Comparison of ENCODE assay signal across 14 cellular contexts in the genomic region with DNA sequence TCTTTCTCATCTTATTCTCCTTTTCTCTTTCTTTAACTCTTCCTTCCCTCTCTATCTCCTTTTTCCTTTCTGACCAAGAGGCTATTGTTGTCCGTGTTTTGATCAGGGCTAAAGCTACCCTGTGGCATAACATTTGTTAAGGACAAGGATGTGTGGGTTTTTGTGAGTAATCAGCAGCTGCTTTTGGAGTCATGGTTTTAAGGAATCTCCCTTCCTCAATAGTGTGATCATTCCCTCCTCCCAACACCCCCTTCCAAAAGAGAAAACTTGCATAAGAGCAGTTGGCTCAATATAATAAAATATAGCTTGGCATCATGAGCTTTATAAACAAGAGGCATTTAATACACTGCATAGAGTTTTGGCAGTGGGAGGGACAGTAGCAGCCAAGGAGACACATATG.
DNase-seq lines count a peak whose midpoint lies in the region; ATAC-seq and TF ChIP-seq lines count a peak whose summit lies in the region.
"Had no signal": no experiment of that assay in that cellular context is flagged by ENCODE, and none has a peak within 500 bp of the region (broad histone marks: within the 10 kb centered on the region; RNA-seq: fewer than 3 reads in every experiment).

No MANE protein-coding gene starts in this region.

- WGBS in testis, 2 donors: 42 to 56% methylated on average over 1 of the region's 1 CpG

- TF ChIP-seq CTCF in astrocyte of the spinal cord (IDR thresholded peaks at IDR 0.05; ENCODE audit: low read depth, low read length) (no peak), testis (IDR thresholded peaks at IDR 0.05) (no peak)

- no peak overlapping the region for H3K27ac ChIP-seq in testis
- H3K27ac ChIP-seq: left ventricle myocardium inferior, Peyer's patch had no signal

- no peaks in the 10 kb centered on the region for H3K4me1 ChIP-seq in testis
- H3K4me1 ChIP-seq: left ventricle myocardium inferior, Peyer's patch had no signal

- no peak for TF ChIP-seq POLR2A in testis (IDR thresholded peaks at IDR 0.05)

- ATAC-seq in GM18861 (IDR thresholded peaks at IDR 0.05; ENCODE audit: unreplicated experiment): no peak
- ATAC-seq: activated CD4-positive, CD25-positive, alpha-beta regulatory T cell treated with anti-CD3 and anti-CD28 coated beads, Interleukin-2, amount 50 U/mL, for 24 hours had no signal

- in situ Hi-C loops in astrocyte of the spinal cord (cut with HindIII; ENCODE audit: low sequenced_read_pairs): no loop called here

- H3K4me3 ChIP-seq in astrocyte of the spinal cord (ENCODE audit: low read depth, low read length) (no peak overlapping the region), testis (no peak overlapping the region)
- H3K4me3 ChIP-seq: left ventricle myocardium inferior, Peyer's patch had no signal

- intact Hi-C loops in testis (cut with DNase I; ENCODE audit: low total_unique reads): no loop called here

- H3K9me3 ChIP-seq in testis: no peaks in the 10 kb centered on the region
- H3K9me3 ChIP-seq: left ventricle myocardium inferior, Peyer's patch had no signal

- no peaks in the 10 kb centered on the region for H3K36me3 ChIP-seq in testis (ENCODE audit: low read depth, missing control alignments)
- H3K36me3 ChIP-seq: left ventricle myocardium inferior, Peyer's patch had no signal

- H3K27me3 ChIP-seq in testis: no peaks in the 10 kb centered on the region
- H3K27me3 ChIP-seq: Peyer's patch had no signal

- DNase-seq in NCI-H1694 treated with DMSO at 0.1 percent for 48 hours (lab: John Stamatoyannopoulos, UW): peak; percentile 22
- no peak for DNase-seq in NCI-H1694 (lab: John Stamatoyannopoulos, UW)
- DNase-seq in astrocyte of the spinal cord (ENCODE audit: low read depth, low spot score): peak; percentile 45
- DNase-seq in glomerular visceral epithelial cell (ENCODE audit: extremely low spot score): peak; percentile 15
- no peak for DNase-seq in NOMO-1 treated with DMSO at 0.1 percent for 48 hours (lab: John Stamatoyannopoulos, UW; ENCODE audit: unreplicated experiment)
- DNase-seq in testis: no peak
- DNase-seq in GOT3 (lab: John Stamatoyannopoulos, UW): no peak
- DNase-seq: 8988T; activated naive CD4-positive, alpha-beta T cell treated with anti-CD3 and anti-CD28 coated beads for 36 hours; NCI-H526 treated with DMSO at 0.1 percent for 48 hours; Peyer's patch had no signal

Comparison
In these comparisons a context has a peak if more than half of its experiments do, and no peak if none do; other contexts are left out.
1. DNase-seq: peak in NCI-H1694 treated with DMSO at 0.1 percent for 48 hours (single experiment), astrocyte of the spinal cord (single experiment) and glomerular visceral epithelial cell (single experiment); none in NCI-H1694 (single experiment), NOMO-1 treated with DMSO at 0.1 percent for 48 hours (single experiment), testis (single experiment) and GOT3 (single experiment).